ENCODE assay signal across 8 cellular contexts in genomic region chr1:41890841-41891311, GRCh38. TPM values are rescaled to one million over a fixed set of nuclear protein-coding genes. Genes with fewer than 3 reads are reported as not detected.
A peak's percentile ranks its signal among the peaks of the same experiment; 100 is the strongest.
DNase-seq lines count a peak whose midpoint lies in the region; ATAC-seq, FAIRE-seq and TF ChIP-seq lines count a peak whose summit lies in the region.

No MANE protein-coding gene starts in this region.

- H3K27me3 ChIP-seq in body of pancreas (no peaks in the 10 kb centered on the region), lower lobe of right lung (ENCODE audit: low read depth) (no peaks in the 10 kb centered on the region), upper lobe of left lung (no peaks in the 10 kb centered on the region)

- 0 to 15% methylated on average over 6 of the region's 6 CpGs for WGBS in body of pancreas, 2 donors
- WGBS in upper lobe of left lung, 2 donors, result 27 to 34% methylated on average over 6 of the region's 6 CpGs

- H3K4me3 ChIP-seq in body of pancreas (no peak overlapping the region), lower lobe of right lung (peak overlapping the region; percentile 54), upper lobe of left lung (peak overlapping the region in 3 of 4 donors; percentile 31 to 50 (median 49))

- CTCF ChIA-PET in activated naive CD4-positive, alpha-beta T cell treated with anti-CD3 and anti-CD28 coated beads for 36 hours (lab: Charles Lee), result interaction anchor here (1.2 to 2.7 kb wide), 10 partner anchors 8 to 317 kb away, joined by 3 to 11 read pairs (median 5); no protein-coding TSS in a partner anchor

- ATAC-seq in body of pancreas, result peak; percentile 80
- ATAC-seq in lower lobe of right lung, result peak; percentile 65 to 77
- ATAC-seq in upper lobe of left lung (ENCODE audit: low FRiP score in 2 of 2), result peak; percentile 47 to 80

- intact Hi-C loops in activated naive CD4-positive, alpha-beta T cell treated with anti-CD3 and anti-CD28 coated beads for 36 hours (cut with micrococcal nuclease), result loop anchor here (1.0 to 10.0 kb wide), 6 partner anchors 27 to 317 kb away; partner anchors contain the start of gene HIVEP3
- intact Hi-C loops in body of pancreas (cut with DNase I) (no loop called here), lower lobe of right lung (cut with DNase I) (no loop called here)

- H3K27ac ChIP-seq in body of pancreas (peak overlapping the region; percentile 55 to 81 (median 76)), lower lobe of right lung (peak overlapping the region; percentile 90), upper lobe of left lung (peak overlapping the region; percentile 81 to 91 (median 86))

- H3K36me3 Mint-ChIP-seq in activated naive CD4-positive, alpha-beta T cell treated with anti-CD3 and anti-CD28 coated beads for 36 hours (ENCODE audit: low read depth), result no peaks in the 10 kb centered on the region

- H3K36me3 ChIP-seq in body of pancreas (replicated peaks in 1 of 2; ENCODE audit: insufficient read depth in 1 of 2, low read depth in 2 of 2) (no peaks in the 10 kb centered on the region), lower lobe of right lung (no peaks in the 10 kb centered on the region), upper lobe of left lung (no peaks in the 10 kb centered on the region)

- peak in 1 of 7 experiments; percentile 8 for TF ChIP-seq CTCF in body of pancreas (IDR thresholded peaks at IDR 0.05)
- no peak for TF ChIP-seq CTCF in lower lobe of right lung (IDR thresholded peaks at IDR 0.05)
- TF ChIP-seq CTCF in upper lobe of left lung (IDR thresholded peaks at IDR 0.05), result no peak

- H3K9me3 Mint-ChIP-seq in activated naive CD4-positive, alpha-beta T cell treated with anti-CD3 and anti-CD28 coated beads for 36 hours, result no peaks in the 10 kb centered on the region

- TF ChIP-seq POLR2A in body of pancreas (IDR thresholded peaks at IDR 0.05) (no peak), upper lobe of left lung (IDR thresholded peaks at IDR 0.05) (no peak)

- TF ChIP-seq EP300 in upper lobe of left lung (IDR thresholded peaks at IDR 0.05), result peak in 1 of 4 donors; percentile 16

- H3K4me1 ChIP-seq in body of pancreas (peaks cover 33% of the 10 kb centered on the region), lower lobe of right lung (peaks cover 51% of the 10 kb centered on the region), upper lobe of left lung (peaks cover 34 to 47% (median 39%) of the 10 kb centered on the region in 4 donors)

- peak overlapping the region; percentile 69 for H3K4me3 Mint-ChIP-seq in activated naive CD4-positive, alpha-beta T cell treated with anti-CD3 and anti-CD28 coated beads for 36 hours

- H3K4me1 Mint-ChIP-seq in activated naive CD4-positive, alpha-beta T cell treated with anti-CD3 and anti-CD28 coated beads for 36 hours (ENCODE audit: low read depth), result peaks cover 45% of the 10 kb centered on the region

- H3K27ac Mint-ChIP-seq in activated naive CD4-positive, alpha-beta T cell treated with anti-CD3 and anti-CD28 coated beads for 36 hours, result peak overlapping the region; percentile 68

- FAIRE-seq in urothelium cell line (lab: Jason Lieb, UNC), result no peak

- no peak for DNase-seq in activated naive CD4-positive, alpha-beta T cell treated with anti-CD3 and anti-CD28 coated beads for 36 hours
- no peak for DNase-seq in activated naive CD4-positive, alpha-beta T cell treated with Interleukin-2 at 50 U/mL for 16 hours
- DNase-seq in body of pancreas (peak; percentile 63 to 77 (median 76)), lower lobe of right lung (no peak), upper lobe of left lung (peak; percentile 15 to 61), NOMO-1 treated with DMSO at 0.1 percent for 48 hours (lab: John Stamatoyannopoulos, UW; ENCODE audit: unreplicated experiment) (no peak), urothelium cell line (ENCODE audit: low spot score) (no peak), HuH-7 (ENCODE audit: low spot score) (no peak)

- no peaks in the 10 kb centered on the region for H3K27me3 Mint-ChIP-seq in activated naive CD4-positive, alpha-beta T cell treated with anti-CD3 and anti-CD28 coated beads for 36 hours (ENCODE audit: low read depth)

- no peaks in the 10 kb centered on the region for H3K9me3 ChIP-seq in body of pancreas
- no peaks in the 10 kb centered on the region for H3K9me3 ChIP-seq in lower lobe of right lung
- H3K9me3 ChIP-seq in upper lobe of left lung, result no peaks in the 10 kb centered on the region

RNA-seq across cellular contexts. Expression of gene HIVEP3, which starts 27.8 kb away (rescaled TPM):
- total RNA-seq in activated naive CD4-positive, alpha-beta T cell treated with anti-CD3 and anti-CD28 coated beads for 36 hours, result 10 to 100 TPM; 13.2 to 13.4 TPM
- 1 to 10 TPM; 3.4 to 4.0 TPM for total RNA-seq in body of pancreas
- 11.6 TPM for total RNA-seq in lower lobe of right lung
- 10 to 100 TPM in 5 of 6 donors, 1 to 10 TPM in 1; 9.7 to 23.0 (median 11.6) TPM for total RNA-seq in upper lobe of left lung

Comparison
In these comparisons a context has a peak if more than half of its experiments do, and no peak if none do; other contexts are left out.
1. DNase-seq: peak in body of pancreas (4 of 4) and upper lobe of left lung (2 of 2); none in activated naive CD4-positive, alpha-beta T cell treated with anti-CD3 and anti-CD28 coated beads for 36 hours (single experiment), activated naive CD4-positive, alpha-beta T cell treated with Interleukin-2 at 50 U/mL for 16 hours (single experiment), lower lobe of right lung (single experiment), NOMO-1 treated with DMSO at 0.1 percent for 48 hours (single experiment), urothelium cell line (single experiment) and HuH-7 (single experiment).
2. H3K4me3 ChIP-seq: peak in lower lobe of right lung (single experiment) and upper lobe of left lung (3 of 4); none in body of pancreas (0 of 2).
3. Peak in every context shown above with its lines, with median percentiles within 50 percentile points of each other: ATAC-seq and H3K27ac ChIP-seq.